Comparison of ENCODE assay signal across 20 cellular contexts in genomic region chr6:168678177-168678576, GRCh38.
"Had no signal": no experiment of that assay in that cellular context is flagged by ENCODE, and none has a peak within 500 bp of the region (broad histone marks: within the 10 kb centered on the region; RNA-seq: fewer than 3 reads in every experiment).

No MANE protein-coding gene starts in this region.

- H3K36me3 ChIP-seq: ascending aorta, gastroesophageal sphincter, left ventricle myocardium inferior, neutrophil, tibial nerve had no signal

- FAIRE-seq: islet of Langerhans had no signal

- ATAC-seq: effector memory CD8-positive, alpha-beta T cell; gastroesophageal sphincter; naive thymus-derived CD4-positive, alpha-beta T cell had no signal

- H3K9me3 Mint-ChIP-seq: activated naive CD4-positive, alpha-beta T cell treated with anti-CD3 and anti-CD28 coated beads for 36 hours; activated T-helper 2 cell treated with anti-CD3 and anti-CD28 coated beads, Interferon-gamma antibody, Interleukin-2, Interleukin-4, amounts not matched to agents 10 μg/mL and 5 μg/mL and 100 μg/mL, durations not matched to agents 14 hours and 24 hours and 36 hours; effector memory CD8-positive, alpha-beta T cell had no signal

- H3K27ac Mint-ChIP-seq: activated naive CD4-positive, alpha-beta T cell treated with anti-CD3 and anti-CD28 coated beads for 36 hours; activated T-helper 2 cell treated with anti-CD3 and anti-CD28 coated beads, Interferon-gamma antibody, Interleukin-2, Interleukin-4, amounts not matched to agents 10 μg/mL and 5 μg/mL and 100 μg/mL, durations not matched to agents 14 hours and 24 hours and 36 hours; effector memory CD8-positive, alpha-beta T cell; naive thymus-derived CD4-positive, alpha-beta T cell had no signal

- H3K4me1 ChIP-seq: ascending aorta, gastroesophageal sphincter, left ventricle myocardium inferior had no signal

- H3K4me3 Mint-ChIP-seq: activated naive CD4-positive, alpha-beta T cell treated with anti-CD3 and anti-CD28 coated beads for 36 hours; effector memory CD8-positive, alpha-beta T cell; naive thymus-derived CD4-positive, alpha-beta T cell had no signal

- H3K27me3 ChIP-seq: ascending aorta, gastroesophageal sphincter, neutrophil, tibial nerve had no signal

- DNase-seq: activated CD4-positive, alpha-beta T cell treated with anti-CD3 and anti-CD28 coated beads, Interleukin-2, amount 50 U/mL, for 48 hours; activated CD4-positive, CD25-positive, alpha-beta regulatory T cell treated with anti-CD3 and anti-CD28 coated beads, Interleukin-2, amount 50 U/mL, for 72 hours; activated naive CD4-positive, alpha-beta T cell treated with anti-CD3 and anti-CD28 coated beads for 36 hours; activated T-cell treated with anti-CD3 and anti-CD28 coated beads, Interleukin-2, amount 50 U/mL, for 1 hour; dermis blood vessel endothelial cell; effector memory CD8-positive, alpha-beta T cell; erythroblast; left ventricle myocardium inferior; naive thymus-derived CD4-positive, alpha-beta T cell; stimulated activated CD4-positive, alpha-beta T cell treated with anti-CD3 and anti-CD28 coated beads, Interleukin-15, amount 100 ng/mL, for 24 hours; stimulated activated CD4-positive, alpha-beta T cell treated with anti-CD3 and anti-CD28 coated beads, Interleukin-4, amount 100 ng/mL, for 1 hour; stimulated activated naive CD4-positive, alpha-beta T cell; T1000 had no signal

- H3K36me3 Mint-ChIP-seq: naive thymus-derived CD4-positive, alpha-beta T cell had no signal

- H3K27ac ChIP-seq: ascending aorta, gastroesophageal sphincter, left ventricle myocardium inferior, neutrophil, tibial nerve had no signal

- H3K4me3 ChIP-seq: ascending aorta, gastroesophageal sphincter, left ventricle myocardium inferior, mucosa of descending colon, tibial nerve had no signal

- H3K4me1 Mint-ChIP-seq: naive thymus-derived CD4-positive, alpha-beta T cell had no signal
